27 cellular contexts compared by ENCODE assay signal in the genomic region with DNA sequence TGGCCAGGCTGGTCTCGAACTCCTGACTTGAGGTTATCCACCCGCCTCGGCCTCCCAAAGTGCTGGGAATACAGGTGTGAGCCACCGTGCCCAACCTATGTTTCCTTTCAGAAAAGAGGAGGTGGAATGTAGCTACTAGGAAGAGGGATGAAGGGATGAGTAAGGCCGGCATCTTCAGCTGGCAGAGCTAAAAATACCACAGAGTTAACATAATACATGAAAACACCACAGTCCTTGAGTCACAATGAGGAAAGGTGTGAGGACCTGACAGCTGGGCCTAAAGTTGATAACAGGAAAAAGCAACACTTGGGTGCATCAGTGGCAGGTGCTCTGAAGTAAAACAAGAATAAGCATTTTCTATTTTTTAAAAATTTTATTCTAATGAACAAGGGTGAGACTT.
"Had no signal": no experiment of that assay in that cellular context is flagged by ENCODE, and none has a peak within 500 bp of the region (broad histone marks: within the 10 kb centered on the region; RNA-seq: fewer than 3 reads in every experiment).

No MANE protein-coding gene starts in this region.

- H3K27ac ChIP-seq: breast epithelium, esophagus muscularis mucosa, right atrium auricular region, stomach, tibial artery, WERI-Rb-1 had no signal

- H3K36me3 ChIP-seq: breast epithelium, esophagus muscularis mucosa, right atrium auricular region, stomach, tibial artery, WERI-Rb-1 had no signal

- ATAC-seq: activated CD4-positive, CD25-positive, alpha-beta regulatory T cell treated with anti-CD3 and anti-CD28 coated beads, Interleukin-2, amount 50 U/mL, for 24 hours; left cardiac atrium; left ventricle myocardium superior; naive thymus-derived CD8-positive, alpha-beta T cell; stimulated activated naive B cell treated with anti-CD40 and anti-IgM and Interleukin-4, amounts not matched to agents 10 μg/mL and 1 μg/mL and 100 μg/mL, for 72 hours had no signal

- H3K27me3 ChIP-seq: breast epithelium, esophagus muscularis mucosa, right atrium auricular region, stomach, tibial artery had no signal

- FAIRE-seq: frontal cortex, islet of Langerhans, TTC549 had no signal

- DNase-seq: activated CD4-positive, alpha-beta T cell treated with anti-CD3 and anti-CD28 coated beads for 48 hours; activated CD4-positive, alpha-beta T cell treated with anti-CD3 and anti-CD28 coated beads, Interleukin-2, amount 50 U/mL, for 48 hours; activated CD8-positive, alpha-beta memory T cell treated with anti-CD3 and anti-CD28 coated beads for 24 hours; activated gamma-delta T cell; activated naive CD4-positive, alpha-beta T cell treated with anti-CD3 and anti-CD28 coated beads, Interleukin-2, amount 10 ng/mL, durations not matched to agents 7 days and 5 days; activated naive CD8-positive, alpha-beta T cell treated with anti-CD3 and anti-CD28 coated beads, Interleukin-2, amount 10 ng/mL, durations not matched to agents 7 days and 5 days; activated T-cell treated with anti-CD3 and anti-CD28 coated beads, Interleukin-2, amount 50 U/mL, for 1 hour; amniotic stem cell; endodermal cell; left cardiac atrium; left ventricle myocardium superior; naive thymus-derived CD8-positive, alpha-beta T cell; nucleus accumbens; stimulated activated CD4-positive, alpha-beta T cell treated with anti-CD3 and anti-CD28 coated beads, Interleukin-15, amount 100 ng/mL, for 24 hours; stimulated activated CD4-positive, alpha-beta T cell treated with anti-CD3 and anti-CD28 coated beads, Interleukin-2, amount 100 ng/mL, for 24 hours; stimulated activated naive B cell treated with anti-CD40 and anti-IgM and Interleukin-4, amounts not matched to agents 10 μg/mL and 1 μg/mL and 100 μg/mL, for 72 hours; stomach; T-helper 9 cell; tibial artery; WERI-Rb-1 had no signal

- H3K4me1 ChIP-seq: breast epithelium, right atrium auricular region, stomach, tibial artery had no signal

- H3K4me3 ChIP-seq: breast epithelium, esophagus muscularis mucosa, right atrium auricular region, stomach, tibial artery had no signal

- H3K9me3 ChIP-seq: esophagus muscularis mucosa, right atrium auricular region had no signal
